In genomic region chr18:76566987-76567386, GRCh38 we compare ENCODE assay signal across 24 cellular contexts.
A peak's percentile ranks its signal among the peaks of the same experiment; 100 is the strongest.
DNase-seq lines count a peak whose midpoint lies in the region; ATAC-seq and TF ChIP-seq lines count a peak whose summit lies in the region.
"Had no signal": no experiment of that assay in that cellular context is flagged by ENCODE, and none has a peak within 500 bp of the region (broad histone marks: within the 10 kb centered on the region; RNA-seq: fewer than 3 reads in every experiment).

No MANE protein-coding gene starts in this region.

- no peak overlapping the region for H3K4me3 ChIP-seq in breast epithelium
- no peak overlapping the region for H3K4me3 ChIP-seq in vagina
- H3K4me3 ChIP-seq: BLaER1 treated with 17β-estradiol and CSF1 and Interleukin-3, amounts not matched to agents 10 nM and 100 nM had no signal

- no peak for TF ChIP-seq CTCF in breast epithelium (IDR thresholded peaks at IDR 0.05)
- TF ChIP-seq CTCF in mesothelial cell of epicardium (IDR thresholded peaks at IDR 0.05; ENCODE audit: unreplicated experiment), result no peak
- no peak for TF ChIP-seq CTCF in vagina (IDR thresholded peaks at IDR 0.05)

- peak overlapping the region; percentile 32 to 54 for H3K27ac Mint-ChIP-seq in activated naive CD4-positive, alpha-beta T cell treated with anti-CD3 and anti-CD28 coated beads, Interleukin-2, amount 50 U/mL, for 72 hours
- H3K27ac Mint-ChIP-seq in activated naive CD4-positive, alpha-beta T cell treated with anti-CD3 and anti-CD28 coated beads, Interleukin-2, amount 10 ng/mL, durations not matched to agents 7 days and 5 days, result no peak overlapping the region
- peak overlapping the region; percentile 30 for H3K27ac Mint-ChIP-seq in mesothelial cell of epicardium
- H3K27ac Mint-ChIP-seq: CD8-positive, alpha-beta T cell had no signal

- H3K36me3 Mint-ChIP-seq in activated naive CD4-positive, alpha-beta T cell treated with anti-CD3 and anti-CD28 coated beads, Interleukin-2, amount 50 U/mL, for 72 hours, result no peaks in the 10 kb centered on the region
- H3K36me3 Mint-ChIP-seq in activated naive CD4-positive, alpha-beta T cell treated with anti-CD3 and anti-CD28 coated beads, Interleukin-2, amount 10 ng/mL, durations not matched to agents 7 days and 5 days, result no peaks in the 10 kb centered on the region
- peaks cover 2% of the 10 kb centered on the region for H3K36me3 Mint-ChIP-seq in mesothelial cell of epicardium
- H3K36me3 Mint-ChIP-seq: CD8-positive, alpha-beta T cell; IgD-negative memory B cell had no signal

- no peaks in the 10 kb centered on the region for H3K27me3 ChIP-seq in breast epithelium
- H3K27me3 ChIP-seq in vagina, result no peaks in the 10 kb centered on the region
- H3K27me3 ChIP-seq: BLaER1 treated with 17β-estradiol and CSF1 and Interleukin-3, amounts not matched to agents 10 nM and 100 nM had no signal

- no peaks in the 10 kb centered on the region for H3K9me3 ChIP-seq in breast epithelium
- H3K9me3 ChIP-seq in vagina, result no peaks in the 10 kb centered on the region

- CTCF ChIA-PET in activated naive CD4-positive, alpha-beta T cell treated with anti-CD3 and anti-CD28 coated beads, Interleukin-2, amount 10 ng/mL, durations not matched to agents 7 days and 5 days (lab: Charles Lee), result no interaction called here

- H3K27me3 Mint-ChIP-seq in activated naive CD4-positive, alpha-beta T cell treated with anti-CD3 and anti-CD28 coated beads, Interleukin-2, amount 10 ng/mL, durations not matched to agents 7 days and 5 days, result peaks cover 30% of the 10 kb centered on the region
- no peaks in the 10 kb centered on the region for H3K27me3 Mint-ChIP-seq in mesothelial cell of epicardium (ENCODE audit: low read depth)

- no peaks in the 10 kb centered on the region for H3K4me1 Mint-ChIP-seq in activated naive CD4-positive, alpha-beta T cell treated with anti-CD3 and anti-CD28 coated beads, Interleukin-2, amount 10 ng/mL, durations not matched to agents 7 days and 5 days
- peaks cover 12% of the 10 kb centered on the region for H3K4me1 Mint-ChIP-seq in mesothelial cell of epicardium

- DNase-seq in activated naive CD4-positive, alpha-beta T cell treated with anti-CD3 and anti-CD28 coated beads, Interleukin-2, amount 50 U/mL, for 72 hours (ENCODE audit: low spot score in 2 of 2), result no peak
- DNase-seq in activated naive CD4-positive, alpha-beta T cell treated with anti-CD3 and anti-CD28 coated beads, Interleukin-2, amount 10 ng/mL, durations not matched to agents 7 days and 5 days, result no peak
- DNase-seq in breast epithelium (ENCODE audit: low spot score in 2 of 2) (no peak), mesothelial cell of epicardium (ENCODE audit: low spot score in 2 of 2, unreplicated experiment in 2 of 2) (no peak), vagina (ENCODE audit: extremely low spot score in 2 of 2) (no peak)
- no peak for DNase-seq in central memory CD4-positive, alpha-beta T cell
- DNase-seq: Calu3; DMS53; GDM1; GOT3; NCI-H1105 treated with DMSO at 0.1 percent for 48 hours; NCI-H2029 treated with DMSO at 0.1 percent for 48 hours; NCI-H226; NCI-H510A treated with DMSO at 0.1 percent for 48 hours; NCI-H774; NK-92 treated with Interleukin-12 subunit alpha and Interleukin-12 subunit beta, amount 100 ng/mL, for 24 hours had no signal

- H3K36me3 ChIP-seq in breast epithelium, result no peaks in the 10 kb centered on the region
- H3K36me3 ChIP-seq in vagina, result no peaks in the 10 kb centered on the region
- H3K36me3 ChIP-seq: BLaER1 treated with 17β-estradiol and CSF1 and Interleukin-3, amounts not matched to agents 10 nM and 100 nM had no signal

- H3K9me3 Mint-ChIP-seq in activated naive CD4-positive, alpha-beta T cell treated with anti-CD3 and anti-CD28 coated beads, Interleukin-2, amount 50 U/mL, for 72 hours, result no peaks in the 10 kb centered on the region
- no peaks in the 10 kb centered on the region for H3K9me3 Mint-ChIP-seq in activated naive CD4-positive, alpha-beta T cell treated with anti-CD3 and anti-CD28 coated beads, Interleukin-2, amount 10 ng/mL, durations not matched to agents 7 days and 5 days
- H3K9me3 Mint-ChIP-seq in mesothelial cell of epicardium, result no peaks in the 10 kb centered on the region
- H3K9me3 Mint-ChIP-seq: CD8-positive, alpha-beta T cell had no signal

- TF ChIP-seq POLR2A in breast epithelium (IDR thresholded peaks at IDR 0.05) (no peak), vagina (IDR thresholded peaks at IDR 0.05) (no peak)

- H3K4me1 ChIP-seq in breast epithelium, result peaks cover 0 to 7% of the 10 kb centered on the region in 2 donors
- peaks cover 29% of the 10 kb centered on the region for H3K4me1 ChIP-seq in vagina

- no peak overlapping the region for H3K4me3 Mint-ChIP-seq in activated naive CD4-positive, alpha-beta T cell treated with anti-CD3 and anti-CD28 coated beads, Interleukin-2, amount 10 ng/mL, durations not matched to agents 7 days and 5 days
- no peak overlapping the region for H3K4me3 Mint-ChIP-seq in mesothelial cell of epicardium
- H3K4me3 Mint-ChIP-seq: CD8-positive, alpha-beta T cell; IgD-negative memory B cell had no signal

- no peak for ATAC-seq in activated naive CD4-positive, alpha-beta T cell treated with anti-CD3 and anti-CD28 coated beads, Interleukin-2, amount 50 U/mL, for 72 hours
- no peak for ATAC-seq in GM19023 (IDR thresholded peaks at IDR 0.05; ENCODE audit: unreplicated experiment)
- ATAC-seq in HG02938 (IDR thresholded peaks at IDR 0.05; ENCODE audit: unreplicated experiment), result no peak
- ATAC-seq: CD8-positive, alpha-beta T cell; HCT116; Right ventricle myocardium inferior had no signal

- H3K27ac ChIP-seq in breast epithelium (peak overlapping the region; percentile 85 to 89), vagina (peak overlapping the region; percentile 89)
- H3K27ac ChIP-seq: 22Rv1 had no signal

- intact Hi-C loops in breast epithelium (cut with DNase I; ENCODE audit: low total_unique reads), result no loop called here
- intact Hi-C loops in vagina (cut with DNase I), result no loop called here
